ENCODE assay signal across 11 cellular contexts in genomic region chr22:30560643-30561202, GRCh38. TPM values are rescaled to one million over a fixed set of nuclear protein-coding genes. Genes with fewer than 3 reads are reported as not detected.
DNase-seq lines count a peak whose midpoint lies in the region; FAIRE-seq and TF ChIP-seq lines count a peak whose summit lies in the region.
"Not testable (repeated sequence)": the region's sequence is repeated elsewhere in the genome, so short reads cannot be mapped to it uniquely, and the experiment has no call there.
"Had no signal": no experiment of that assay in that cellular context is flagged by ENCODE, and none has a peak within 500 bp of the region (broad histone marks: within the 10 kb centered on the region; RNA-seq: fewer than 3 reads in every experiment).

No MANE protein-coding gene starts in this region.

- intact Hi-C loops in activated CD4-positive, alpha-beta memory T cell treated with anti-CD3 and anti-CD28 coated beads for 36 hours (cut with micrococcal nuclease): not testable (repeated sequence)

- TF ChIP-seq CTCF in AG09319 (IDR thresholded peaks at IDR 0.05; ENCODE audit: low read depth, low read length) (peak; percentile 3; the same call in 1 of the 2 replicates), H9 (conservative IDR thresholded peaks at IDR 0.05) (peak; percentile 32; the same call in 2 of the 3 replicates), H1 (IDR thresholded peaks at IDR 0.05; ENCODE audit: control extremely low read depth in 1 of 3, insufficient read depth in 1 of 3, low read depth in 1 of 3, low read length in 3 of 3) (peak in 2 of 3 experiments; percentile 16 to 25; a peak in 2 of 4 replicates), neural progenitor cell (IDR thresholded peaks at IDR 0.05) (peak; percentile 15)

- not testable (repeated sequence) for H3K27ac ChIP-seq in H9 (ENCODE audit: insufficient read length, low read depth, low read length); H1 (ENCODE audit: low read depth, low read length); neural progenitor cell

- not testable (repeated sequence) for H3F3A ChIP-seq in neural progenitor cell (ENCODE audit: low read depth)

- H3K23ac ChIP-seq in H9 (ENCODE audit: insufficient read length, low read depth, low read length); H1 (ENCODE audit: insufficient read length): not testable (repeated sequence)

- H2BK120ac ChIP-seq in H9 (ENCODE audit: low read depth, low read length, poor library complexity, severe bottlenecking); H1 (replicated peaks; ENCODE audit: low read depth, low read length): not testable (repeated sequence)

- not testable (repeated sequence) for H3K27me3 Mint-ChIP-seq in H9 (ENCODE audit: low read depth); activated CD4-positive, alpha-beta memory T cell treated with anti-CD3 and anti-CD28 coated beads for 36 hours; neural progenitor cell (ENCODE audit: insufficient read depth, low read depth)

- not testable (repeated sequence) for TF ChIP-seq EP300 in H1 (IDR thresholded peaks at IDR 0.05; ENCODE audit: borderline replicate concordance in 1 of 2, low read depth in 2 of 2, low read length in 2 of 2)

- not testable (repeated sequence) for H3K4ac ChIP-seq in H9 (ENCODE audit: low read depth, low read length); H1 (replicated peaks; ENCODE audit: insufficient read length, low read depth, low read length)

- H2BK5ac ChIP-seq in H9 (ENCODE audit: insufficient read length, low read length): not testable (repeated sequence)
- H2BK5ac ChIP-seq in H1 (ENCODE audit: low read depth, low read length): peak overlapping the region; percentile 71; the same call in 1 of the 2 replicates

- H3K56ac ChIP-seq in H9 (ENCODE audit: insufficient read length, low read depth, low read length); H1 (replicated peaks; ENCODE audit: insufficient read length, low read depth, low read length): not testable (repeated sequence)

- not testable (repeated sequence) for H2BK15ac ChIP-seq in H9 (ENCODE audit: low read depth, low read length); H1 (ENCODE audit: low read length)

- H3K9me3 ChIP-seq in H9 (ENCODE audit: control insufficient read depth, low read depth, low read length); H1 (ENCODE audit: insufficient read depth in 2 of 2, low read depth in 1 of 2, low read length in 1 of 2); neural progenitor cell (ENCODE audit: low read depth): not testable (repeated sequence)

- not testable (repeated sequence) for H3K14ac ChIP-seq in H9 (ENCODE audit: insufficient read depth, low read length); H1 (ENCODE audit: insufficient read length)

- H4K91ac ChIP-seq in H9 (ENCODE audit: insufficient read length, low read depth, low read length); H1 (replicated peaks; ENCODE audit: insufficient read length, low read length): not testable (repeated sequence)

- not testable (repeated sequence) for H3T11ph ChIP-seq in H9 (ENCODE audit: low read length)

- POLR2A ChIA-PET in activated CD4-positive, alpha-beta memory T cell treated with anti-CD3 and anti-CD28 coated beads for 36 hours (lab: Charles Lee); H1 (lab: Charles Lee; ENCODE audit: partially characterized antibody): not testable (repeated sequence)

- H3K27ac Mint-ChIP-seq in H9; activated CD4-positive, alpha-beta memory T cell treated with anti-CD3 and anti-CD28 coated beads for 36 hours; neural progenitor cell: not testable (repeated sequence)

- H3K4me1 Mint-ChIP-seq in H9 (peaks cover 26 to 33% of the 10 kb centered on the region in 2 experiments), neural progenitor cell (peaks cover 13% of the 10 kb centered on the region)
- not testable (repeated sequence) for H3K4me1 Mint-ChIP-seq in activated CD4-positive, alpha-beta memory T cell treated with anti-CD3 and anti-CD28 coated beads for 36 hours (ENCODE audit: low read depth)

- not testable (repeated sequence) for H3K4me3 ChIP-seq in H1 (ENCODE audit: extremely low read depth in 1 of 4, insufficient read depth in 2 of 4, low read depth in 3 of 4, low read length in 4 of 4); neural progenitor cell

- DNase-seq in AG09319 (ENCODE audit: extremely low read depth, low read depth); H1 (ENCODE audit: low read depth in 1 of 2, low spot score in 2 of 2); neural progenitor cell (ENCODE audit: low spot score): not testable (repeated sequence)
- DNase-seq in H9 (peak; percentile 52), NCI-H82 (lab: John Stamatoyannopoulos, UW) (peak; percentile 39)
- DNase-seq in activated CD4-positive, alpha-beta memory T cell treated with anti-CD3 and anti-CD28 coated beads for 36 hours: peak; percentile 52

- not testable (repeated sequence) for H3K4me1 ChIP-seq in H9 (ENCODE audit: insufficient read depth, low read length); neural progenitor cell
- peaks cover 0 to 22% (median 12%) of the 10 kb centered on the region in 4 experiments; a peak in 6 of 7 replicates for H3K4me1 ChIP-seq in H1 (replicated peaks in 1 of 4; ENCODE audit: control insufficient read depth in 3 of 4, insufficient read depth in 4 of 4, low read length in 3 of 4)

- WGBS in H9 (ENCODE audit: extremely low coverage, insufficient read length, low lambda C conversion rate): no CpG with 5 or more reads among the region's 11 CpGs
- 88% methylated on average over 11 of the region's 11 CpGs; no CpG with 5 or more reads in 1 of the 2 experiments for WGBS in H1 (ENCODE audit: extremely low coverage in 1 of 2, insufficient coverage in 1 of 2, insufficient read length in 1 of 2, insufficient replicate concordance in 2 of 2, low coverage in 1 of 2, low lambda C conversion rate in 2 of 2, missing lambda C conversion rate in 1 of 2), 2 experiments

- peak overlapping the region in 1 of 2 experiments; percentile 42; a peak in 1 of 5 replicates for H3K4me3 Mint-ChIP-seq in H9
- H3K4me3 Mint-ChIP-seq in activated CD4-positive, alpha-beta memory T cell treated with anti-CD3 and anti-CD28 coated beads for 36 hours; neural progenitor cell: not testable (repeated sequence)

- not testable (repeated sequence) for H3K18ac ChIP-seq in H9 (ENCODE audit: insufficient read length, low read depth, low read length); H1 (ENCODE audit: extremely low read depth, low read length)

- H3K9ac ChIP-seq in H9 (ENCODE audit: extremely low read depth, insufficient read length, low read length); H1 (replicated peaks in 1 of 4; ENCODE audit: extremely low read depth in 1 of 4, low read depth in 3 of 4, low read length in 3 of 4); neural progenitor cell: not testable (repeated sequence)

- H4K5ac ChIP-seq in H9 (ENCODE audit: insufficient read length, low read depth, low read length); H1 (ENCODE audit: insufficient read length, low read depth, low read length): not testable (repeated sequence)

- H3K36me3 Mint-ChIP-seq in H9 (ENCODE audit: insufficient read depth in 1 of 3, low read depth in 3 of 3); activated CD4-positive, alpha-beta memory T cell treated with anti-CD3 and anti-CD28 coated beads for 36 hours; neural progenitor cell: not testable (repeated sequence)

- H3K36me3 ChIP-seq in H1 (ENCODE audit: control insufficient read depth in 2 of 4, insufficient read depth in 4 of 4, low read length in 3 of 4); neural progenitor cell: not testable (repeated sequence)

- H3K79me2 ChIP-seq in H9 (ENCODE audit: insufficient read depth, low read length); H1 (ENCODE audit: control insufficient read depth in 1 of 2, insufficient read depth in 2 of 2, low read length in 2 of 2); neural progenitor cell (ENCODE audit: low read depth): not testable (repeated sequence)

- not testable (repeated sequence) for H3K4me2 ChIP-seq in H9 (ENCODE audit: insufficient read depth, insufficient read length, low read length); H1 (ENCODE audit: insufficient read depth in 1 of 2, low read depth in 2 of 2, low read length in 2 of 2); neural progenitor cell

- TF ChIP-seq POLR2A in H1 (IDR thresholded peaks at IDR 0.05; ENCODE audit: control extremely low read depth in 1 of 2, low read depth in 2 of 2, low read length in 2 of 2): not testable (repeated sequence)

- not testable (repeated sequence) for TF ChIP-seq RAD21 in H1 (IDR thresholded peaks at IDR 0.05 in 1 of 2, conservative IDR thresholded peaks at IDR 0.05 in 1 of 2; ENCODE audit: low read depth in 2 of 2, low read length in 2 of 2)

- H2BK20ac ChIP-seq in H9 (ENCODE audit: low read depth, low read length, poor library complexity, severe bottlenecking): not testable (repeated sequence)
- 0 out of 2 replicates have a peak overlapping the region, but pooled peaks have one; percentile 32 for H2BK20ac ChIP-seq in H1 (ENCODE audit: low read length)

- not testable (repeated sequence) for H2BK12ac ChIP-seq in H9 (ENCODE audit: insufficient read length, low read depth, low read length)
- H2BK12ac ChIP-seq in H1 (ENCODE audit: low read depth, low read length): peak overlapping the region; percentile 39; the same call in 1 of the 2 replicates

- H2AK5ac ChIP-seq in H9 (ENCODE audit: insufficient read length, low read length); H1 (ENCODE audit: low read depth, low read length): not testable (repeated sequence)

- H4K8ac ChIP-seq in H9 (replicated peaks; ENCODE audit: insufficient read length, low read depth, low read length); H1 (ENCODE audit: extremely low read depth, insufficient read depth, low read length): not testable (repeated sequence)

- H3K79me1 ChIP-seq in H9 (ENCODE audit: insufficient read depth, low read depth, low read length, poor library complexity, severe bottlenecking); H1 (ENCODE audit: low read depth, low read length): not testable (repeated sequence)

- H3K27me3 ChIP-seq in H9 (ENCODE audit: insufficient read depth, low read length); H1 (replicated peaks in 1 of 4; ENCODE audit: control insufficient read depth in 3 of 4, extremely low read depth in 1 of 4, insufficient read depth in 3 of 4, low read length in 3 of 4); neural progenitor cell: not testable (repeated sequence)

- not testable (repeated sequence) for FAIRE-seq in H1 (lab: Jason Lieb, UNC)

- not testable (repeated sequence) for H3K9me3 Mint-ChIP-seq in H9; activated CD4-positive, alpha-beta memory T cell treated with anti-CD3 and anti-CD28 coated beads for 36 hours; neural progenitor cell

- CTCF ChIA-PET in activated CD4-positive, alpha-beta memory T cell treated with anti-CD3 and anti-CD28 coated beads for 36 hours (lab: Charles Lee): not testable (repeated sequence)
- CTCF ChIA-PET in H1 (lab: Charles Lee; ENCODE audit: partially characterized antibody): interaction anchor here (0.6 to 1.9 kb wide), 4 partner anchors 11 to 75 kb away, joined by 3 to 10 read pairs (median 4); partner anchors contain the start of gene TCN2

- H2AFZ ChIP-seq in H9 (ENCODE audit: low read length); H1 (ENCODE audit: low read length); neural progenitor cell (replicated peaks): not testable (repeated sequence)

- not testable (repeated sequence) for H3K23me2 ChIP-seq in H9 (ENCODE audit: insufficient read length, low read depth, low read length, poor library complexity, severe bottlenecking); H1 (ENCODE audit: low read depth, low read length)

- H4K20me1 ChIP-seq in H9 (ENCODE audit: control insufficient read depth, insufficient read depth, insufficient read length); H1 (replicated peaks in 1 of 2; ENCODE audit: control insufficient read depth in 1 of 2, insufficient read depth in 2 of 2, low read length in 2 of 2); neural progenitor cell (ENCODE audit: low read depth): not testable (repeated sequence)

RNA-seq across cellular contexts. Expression of gene GAL3ST1, which starts 13.7 kb away (rescaled TPM):
- total RNA-seq in H9 (2021): 5.1 TPM in 2 replicates
- total RNA-seq in activated CD4-positive, alpha-beta memory T cell treated with anti-CD3 and anti-CD28 coated beads for 36 hours: not detected
- total RNA-seq in H1 (2021; fragmentation: NEBNext Ultra II Directional; extraction: Animal tissue kit (Norgen Biotek cat#: 25700)): 10.5 and 11.0 TPM in 2 replicates
- polyA plus RNA-seq in H1 (2011; rRNA removed): 32.1 and 32.5 TPM in 2 replicates
- polyA plus RNA-seq in H1 (2011; cell fraction: cytosol; rRNA removed): 18.0 TPM
- polyA plus RNA-seq in H1 (2011; cell fraction: nucleus; rRNA removed): 16.6 TPM
- polyA plus RNA-seq in H1 (2012, experiment 1 of 2): 5.1 to 12.0 TPM (median 10.9 TPM) in 4 replicates
- 12.7 TPM for polyA plus RNA-seq in H1 (2012, experiment 2 of 2)
- 29.0 TPM for polyA plus RNA-seq in H1 (2013, experiment 1 of 2)
- polyA plus RNA-seq in H1 (2013, experiment 2 of 2): 31.8 TPM
- 4.3 and 5.1 TPM in 2 replicates for polyA minus RNA-seq in H1 (2011; rRNA and poly(A)+ RNA removed)
- 11.2 TPM for polyA minus RNA-seq in H1 (2011; cell fraction: cytosol; rRNA and poly(A)+ RNA removed)
- 5.4 TPM for polyA minus RNA-seq in H1 (2011; cell fraction: nucleus; rRNA and poly(A)+ RNA removed)
- total RNA-seq in neural progenitor cell (ENCODE audit: low replicate concordance): 4.3 and 10.1 TPM in 2 replicates
- total RNA-seq: T-helper 17 cell, vagina had no signal

RNA-seq across cellular contexts. Expression of gene SEC14L6, which starts 14.2 kb away (rescaled TPM):
- total RNA-seq in H9 (2021) (0.46 and 1.1 TPM in 2 replicates), neural progenitor cell (ENCODE audit: low replicate concordance) (2.4 and 2.7 TPM in 2 replicates)
- total RNA-seq in activated CD4-positive, alpha-beta memory T cell treated with anti-CD3 and anti-CD28 coated beads for 36 hours: under 1 TPM in 1 of 2 experiments, not detected in 1; 0.17 TPM
- 0.63 and 0.80 TPM in 2 replicates for total RNA-seq in H1 (2021; fragmentation: NEBNext Ultra II Directional; extraction: Animal tissue kit (Norgen Biotek cat#: 25700))
- polyA plus RNA-seq in H1 (2011; rRNA removed): 1.9 and 2.1 TPM in 2 replicates
- polyA plus RNA-seq in H1 (2011; cell fraction: cytosol; rRNA removed): 1.8 TPM
- polyA plus RNA-seq in H1 (2011; cell fraction: nucleus; rRNA removed): 3.9 TPM
- 1.2 to 1.9 TPM (median 1.6 TPM) in 4 replicates for polyA plus RNA-seq in H1 (2012, experiment 1 of 2)
- 0.70 TPM for polyA plus RNA-seq in H1 (2012, experiment 2 of 2)
- polyA plus RNA-seq in H1 (2013, experiment 1 of 2): 1.1 TPM
- polyA plus RNA-seq in H1 (2013, experiment 2 of 2): 0.75 TPM
- 1.5 and 2.1 TPM in 2 replicates for polyA minus RNA-seq in H1 (2011; rRNA and poly(A)+ RNA removed)
- polyA minus RNA-seq in H1 (2011; cell fraction: cytosol; rRNA and poly(A)+ RNA removed): 0.51 TPM
- 1.00 TPM for polyA minus RNA-seq in H1 (2011; cell fraction: nucleus; rRNA and poly(A)+ RNA removed)
- total RNA-seq: colonic mucosa, mononuclear cell, skeletal muscle tissue, T-helper 17 cell, vagina had no signal

RNA-seq across cellular contexts. Expression of gene PES1, which starts 31.0 kb away (rescaled TPM):
- 133 and 140 TPM in 2 replicates for total RNA-seq in H9 (2021)
- total RNA-seq in activated CD4-positive, alpha-beta memory T cell treated with anti-CD3 and anti-CD28 coated beads for 36 hours: 10 to 100 TPM; 99.3 to 99.6 TPM
- 121 and 133 TPM in 2 replicates for total RNA-seq in H1 (2021; fragmentation: NEBNext Ultra II Directional; extraction: Animal tissue kit (Norgen Biotek cat#: 25700))
- polyA plus RNA-seq in H1 (2011; rRNA removed): 191 and 247 TPM in 2 replicates
- 147 TPM for polyA plus RNA-seq in H1 (2011; cell fraction: cytosol; rRNA removed)
- polyA plus RNA-seq in H1 (2011; cell fraction: nucleus; rRNA removed): 202 TPM
- 90.7 to 127 TPM (median 115 TPM) in 4 replicates for polyA plus RNA-seq in H1 (2012, experiment 1 of 2)
- 136 TPM for polyA plus RNA-seq in H1 (2012, experiment 2 of 2)
- polyA plus RNA-seq in H1 (2013, experiment 1 of 2): 73.6 TPM
- polyA plus RNA-seq in H1 (2013, experiment 2 of 2): 74.6 TPM
- polyA minus RNA-seq in H1 (2011; rRNA and poly(A)+ RNA removed): 186 and 236 TPM in 2 replicates
- polyA minus RNA-seq in H1 (2011; cell fraction: cytosol; rRNA and poly(A)+ RNA removed): 73.2 TPM
- polyA minus RNA-seq in H1 (2011; cell fraction: nucleus; rRNA and poly(A)+ RNA removed): 84.9 TPM
- total RNA-seq in neural progenitor cell (ENCODE audit: low replicate concordance): 30.2 and 54.4 TPM in 2 replicates

RNA-seq across cellular contexts. Expression of gene TCN2, which starts 46.3 kb away (rescaled TPM):
- total RNA-seq in H9 (2021) (39.0 and 42.2 TPM in 2 replicates), neural progenitor cell (ENCODE audit: low replicate concordance) (33.9 and 66.5 TPM in 2 replicates)
- total RNA-seq in activated CD4-positive, alpha-beta memory T cell treated with anti-CD3 and anti-CD28 coated beads for 36 hours: under 1 TPM; 0.19 to 0.31 TPM
- 30.0 and 36.2 TPM in 2 replicates for total RNA-seq in H1 (2021; fragmentation: NEBNext Ultra II Directional; extraction: Animal tissue kit (Norgen Biotek cat#: 25700))
- 87.8 and 91.7 TPM in 2 replicates for polyA plus RNA-seq in H1 (2011; rRNA removed)
- polyA plus RNA-seq in H1 (2011; cell fraction: cytosol; rRNA removed): 59.1 TPM
- polyA plus RNA-seq in H1 (2011; cell fraction: nucleus; rRNA removed): 77.5 TPM
- 38.9 to 58.8 TPM (median 53.7 TPM) in 4 replicates for polyA plus RNA-seq in H1 (2012, experiment 1 of 2)
- polyA plus RNA-seq in H1 (2012, experiment 2 of 2): 67.8 TPM
- 56.8 TPM for polyA plus RNA-seq in H1 (2013, experiment 1 of 2)
- 56.9 TPM for polyA plus RNA-seq in H1 (2013, experiment 2 of 2)
- 73.8 and 106 TPM in 2 replicates for polyA minus RNA-seq in H1 (2011; rRNA and poly(A)+ RNA removed)
- polyA minus RNA-seq in H1 (2011; cell fraction: cytosol; rRNA and poly(A)+ RNA removed): 33.8 TPM
- 46.5 TPM for polyA minus RNA-seq in H1 (2011; cell fraction: nucleus; rRNA and poly(A)+ RNA removed)

RNA-seq across cellular contexts. Expression of gene SEC14L4, which starts 55.2 kb away (rescaled TPM):
- 0.09 and 0.17 TPM in 2 replicates for total RNA-seq in H9 (2021)
- total RNA-seq in activated CD4-positive, alpha-beta memory T cell treated with anti-CD3 and anti-CD28 coated beads for 36 hours: not detected
- total RNA-seq in H1 (2021; fragmentation: NEBNext Ultra II Directional; extraction: Animal tissue kit (Norgen Biotek cat#: 25700)): 3.9 and 4.9 TPM in 2 replicates
- polyA plus RNA-seq in H1 (2011; rRNA removed): 2.6 and 2.9 TPM in 2 replicates
- 3.8 TPM for polyA plus RNA-seq in H1 (2011; cell fraction: cytosol; rRNA removed)
- 5.6 TPM for polyA plus RNA-seq in H1 (2011; cell fraction: nucleus; rRNA removed)
- 2.1 to 4.0 TPM (median 3.6 TPM) in 4 replicates for polyA plus RNA-seq in H1 (2012, experiment 1 of 2)
- polyA plus RNA-seq in H1 (2012, experiment 2 of 2): 2.1 TPM
- polyA plus RNA-seq in H1 (2013, experiment 1 of 2): 2.2 TPM
- 2.1 TPM for polyA plus RNA-seq in H1 (2013, experiment 2 of 2)
- polyA minus RNA-seq in H1 (2011; rRNA and poly(A)+ RNA removed): 3.2 and 3.3 TPM in 2 replicates
- polyA minus RNA-seq in H1 (2011; cell fraction: cytosol; rRNA and poly(A)+ RNA removed): 1.2 TPM
- polyA minus RNA-seq in H1 (2011; cell fraction: nucleus; rRNA and poly(A)+ RNA removed): 2.0 TPM
- 0.31 TPM in 1 of 2 replicates, not detected in the other for total RNA-seq in neural progenitor cell (ENCODE audit: low replicate concordance)
- total RNA-seq: colonic mucosa, mononuclear cell, T-helper 17 cell, vagina had no signal
